Comparison of ENCODE assay signal across 11 cellular contexts in genomic region chr17:50153650-50154575, GRCh38. TPM values are rescaled to one million over a fixed set of nuclear protein-coding genes. Genes with fewer than 3 reads are reported as not detected.
DNase-seq lines count a peak whose midpoint lies in the region; ATAC-seq, FAIRE-seq and TF ChIP-seq lines count a peak whose summit lies in the region.
"Had no signal": no experiment of that assay in that cellular context is flagged by ENCODE, and none has a peak within 500 bp of the region (broad histone marks: within the 10 kb centered on the region; RNA-seq: fewer than 3 reads in every experiment).

No MANE protein-coding gene starts in this region.

- WGBS in psoas muscle, 3 donors: 25 to 51% (median 32%) methylated on average over 16 of the region's 16 CpGs

- CTCF ChIA-PET in CD4-positive, alpha-beta memory T cell (lab: Charles Lee; ENCODE audit: partially characterized antibody): interaction anchor here (1.1 to 6.4 kb wide), 6 partner anchors 7 to 60 kb away, joined by 3 to 72 read pairs (median 6); no protein-coding TSS in a partner anchor

- H3K4me1 ChIP-seq in CD4-positive, alpha-beta memory T cell (ENCODE audit: insufficient read depth, low read length): peaks cover 43% of the 10 kb centered on the region
- peaks cover 43% of the 10 kb centered on the region for H3K4me1 ChIP-seq in psoas muscle

- H3K9me3 Mint-ChIP-seq in CD4-positive, alpha-beta memory T cell: no peaks in the 10 kb centered on the region
- H3K9me3 Mint-ChIP-seq in type B pancreatic cell: no peaks in the 10 kb centered on the region

- peak in 1 of 5 donors; percentile 35 for DNase-seq in CD4-positive, alpha-beta memory T cell
- DNase-seq in RPMI8226 (peak; percentile 80), fibroblast of gingiva (ENCODE audit: low read depth) (peak; percentile 36), psoas muscle (peak; percentile 77 to 87), type B pancreatic cell (ENCODE audit: extremely low spot score, unreplicated experiment) (no peak), urothelium cell line (ENCODE audit: low spot score) (no peak), UCSD-AML1 (lab: John Stamatoyannopoulos, UW; ENCODE audit: unreplicated experiment) (no peak)
- DNase-seq: dorsolateral prefrontal cortex had no signal

- peaks cover 16 to 46% (median 31%) of the 10 kb centered on the region in 4 donors for H3K4me1 Mint-ChIP-seq in CD4-positive, alpha-beta memory T cell
- H3K4me1 Mint-ChIP-seq in type B pancreatic cell (ENCODE audit: unreplicated experiment): peaks cover 10% of the 10 kb centered on the region

- no peak overlapping the region for H3K4me3 ChIP-seq in CD4-positive, alpha-beta memory T cell (ENCODE audit: low read length in 2 of 2)
- no peak overlapping the region for H3K4me3 ChIP-seq in psoas muscle
- H3K4me3 ChIP-seq: dorsolateral prefrontal cortex, SJCRH30 had no signal

- H3K27me3 ChIP-seq in CD4-positive, alpha-beta memory T cell (ENCODE audit: insufficient read depth, low read length): no peaks in the 10 kb centered on the region
- no peaks in the 10 kb centered on the region for H3K27me3 ChIP-seq in psoas muscle (ENCODE audit: insufficient read depth in 3 of 3, low read length in 2 of 3)
- H3K27me3 ChIP-seq: dorsolateral prefrontal cortex, SJCRH30 had no signal

- ATAC-seq in psoas muscle: peak in 3 of 4 donors; percentile 22 to 51 (median 46)
- ATAC-seq in GM21723 (IDR thresholded peaks at IDR 0.05; ENCODE audit: unreplicated experiment): no peak

- no peaks in the 10 kb centered on the region for H3K27me3 Mint-ChIP-seq in CD4-positive, alpha-beta memory T cell
- H3K27me3 Mint-ChIP-seq in type B pancreatic cell: no peaks in the 10 kb centered on the region

- H3K9me3 ChIP-seq in CD4-positive, alpha-beta memory T cell (ENCODE audit: control insufficient read depth in 1 of 2, low read length in 2 of 2): no peaks in the 10 kb centered on the region
- H3K9me3 ChIP-seq in psoas muscle: no peaks in the 10 kb centered on the region
- H3K9me3 ChIP-seq: SJCRH30 had no signal

- no peak overlapping the region for H3K27ac ChIP-seq in CD4-positive, alpha-beta memory T cell (ENCODE audit: low read depth, low read length)
- peak overlapping the region; percentile 83 for H3K27ac ChIP-seq in psoas muscle
- H3K27ac ChIP-seq: SJCRH30 had no signal

- POLR2A ChIA-PET in CD4-positive, alpha-beta memory T cell (lab: Charles Lee; ENCODE audit: partially characterized antibody): interaction anchor here (0.6 to 2.3 kb wide), 2 partner anchors 14 to 16 kb away, joined by 3 to 9 read pairs; no protein-coding TSS in a partner anchor

- no peaks in the 10 kb centered on the region for H3K36me3 ChIP-seq in CD4-positive, alpha-beta memory T cell (ENCODE audit: insufficient read depth, low read length)
- no peaks in the 10 kb centered on the region for H3K36me3 ChIP-seq in psoas muscle (ENCODE audit: insufficient read depth in 1 of 2, low read depth in 1 of 2)
- H3K36me3 ChIP-seq: SJCRH30 had no signal

- peaks cover 0 to 10% of the 10 kb centered on the region in 2 donors for H3K36me3 Mint-ChIP-seq in CD4-positive, alpha-beta memory T cell
- H3K36me3 Mint-ChIP-seq in type B pancreatic cell: no peaks in the 10 kb centered on the region

- FAIRE-seq in urothelium cell line (lab: Jason Lieb, UNC): no peak

- peak overlapping the region; percentile 47 to 98 (median 59) for H3K27ac Mint-ChIP-seq in CD4-positive, alpha-beta memory T cell
- no peak overlapping the region for H3K27ac Mint-ChIP-seq in type B pancreatic cell

- intact Hi-C loops in CD4-positive, alpha-beta memory T cell (cut with micrococcal nuclease): no loop called here
- intact Hi-C loops in psoas muscle (cut with DNase I): loop anchor here in 1 of 2 donors (2.0 kb wide), 1 partner anchor 59 kb away; the partner anchor contains the start of gene PDK2

- TF ChIP-seq CTCF in psoas muscle (IDR thresholded peaks at IDR 0.05) (no peak), type B pancreatic cell (conservative IDR thresholded peaks at IDR 0.05) (no peak)

- peak overlapping the region in 1 of 8 donors; percentile 23 for H3K4me3 Mint-ChIP-seq in CD4-positive, alpha-beta memory T cell
- H3K4me3 Mint-ChIP-seq in type B pancreatic cell: no peak overlapping the region

RNA-seq across cellular contexts. Expression of gene PPP1R9B, which starts 3.4 kb away (rescaled TPM):
- 10 to 100 TPM; 97.5 to 99.7 TPM for total RNA-seq in CD4-positive, alpha-beta memory T cell
- 1 to 10 TPM in 1 of 2 donors, under 1 TPM in 1; 0.48 to 2.2 TPM for polyA plus RNA-seq in CD4-positive, alpha-beta memory T cell
- total RNA-seq in psoas muscle: 10 to 100 TPM; 15.1 to 26.5 (median 18.4) TPM
- polyA plus RNA-seq in psoas muscle: 10 to 100 TPM in 2 of 3 donors, 1 to 10 TPM in 1; 7.0 to 11.3 (median 11.0) TPM
- total RNA-seq in type B pancreatic cell (ENCODE audit: low replicate concordance): 45.6 and 51.5 TPM in 2 replicates

RNA-seq across cellular contexts. Expression of gene SGCA, which starts 11.9 kb away (rescaled TPM):
- not detected for total RNA-seq in CD4-positive, alpha-beta memory T cell
- polyA plus RNA-seq in CD4-positive, alpha-beta memory T cell: not detected
- total RNA-seq in psoas muscle (100 to 1,000 TPM; 245 to 291 (median 266) TPM), type B pancreatic cell (ENCODE audit: low replicate concordance) (0.72 TPM in 1 of 2 replicates, not detected in the other)
- 100 to 1,000 TPM; 120 to 254 (median 151) TPM for polyA plus RNA-seq in psoas muscle
- total RNA-seq: kidney epithelial cell had no signal

RNA-seq across cellular contexts. Expression of gene SAMD14, which starts 24.0 kb away (rescaled TPM):
- total RNA-seq in CD4-positive, alpha-beta memory T cell: 1 to 10 TPM; 1.2 to 1.3 TPM
- under 1 TPM; 0.16 to 0.19 TPM for polyA plus RNA-seq in CD4-positive, alpha-beta memory T cell
- total RNA-seq in psoas muscle (1 to 10 TPM in 3 of 4 donors, under 1 TPM in 1; 0.55 to 2.7 (median 1.3) TPM), type B pancreatic cell (ENCODE audit: low replicate concordance) (2.2 and 14.1 TPM in 2 replicates)
- 1 to 10 TPM in 1 of 3 donors, under 1 TPM in 2; 0.64 to 1.3 (median 0.98) TPM for polyA plus RNA-seq in psoas muscle

RNA-seq across cellular contexts. Expression of gene COL1A1, which starts 47.5 kb away (rescaled TPM):
- 1 to 10 TPM; 1.0 to 1.6 TPM for total RNA-seq in CD4-positive, alpha-beta memory T cell
- polyA plus RNA-seq in CD4-positive, alpha-beta memory T cell: not detected
- total RNA-seq in psoas muscle (10 to 100 TPM; 10.2 to 46.6 (median 18.7) TPM), type B pancreatic cell (ENCODE audit: low replicate concordance) (31.0 and 201 TPM in 2 replicates)
- 1 to 10 TPM; 2.3 to 5.4 (median 3.3) TPM for polyA plus RNA-seq in psoas muscle

RNA-seq across cellular contexts. Expression of gene PDK2, which starts 58.8 kb away (rescaled TPM):
- total RNA-seq in CD4-positive, alpha-beta memory T cell: 10 to 100 TPM; 39.1 to 40.6 TPM
- polyA plus RNA-seq in CD4-positive, alpha-beta memory T cell: 10 to 100 TPM; 34.5 to 36.5 TPM
- total RNA-seq in psoas muscle (100 to 1,000 TPM in 2 of 4 donors, 10 to 100 TPM in 2; 79.3 to 213 (median 110) TPM), type B pancreatic cell (ENCODE audit: low replicate concordance) (29.9 and 44.9 TPM in 2 replicates)
- polyA plus RNA-seq in psoas muscle: 10 to 100 TPM; 50.3 to 99.4 (median 55.2) TPM

Comparison
In these comparisons a context has a peak if more than half of its experiments do, and no peak if none do; other contexts are left out.
1. DNase-seq: peak in RPMI8226 (single experiment), fibroblast of gingiva (single experiment) and psoas muscle (2 of 2); none in type B pancreatic cell (single experiment), urothelium cell line (single experiment) and UCSD-AML1 (single experiment).
2. RNA of gene SGCA, which starts 11.9 kb away (total RNA-seq): 245 to 291 TPM in psoas muscle; 0.72 TPM in type B pancreatic cell and not detected in CD4-positive, alpha-beta memory T cell; every median in the first group is over 100 times any median in the second.